In the genomic region with DNA sequence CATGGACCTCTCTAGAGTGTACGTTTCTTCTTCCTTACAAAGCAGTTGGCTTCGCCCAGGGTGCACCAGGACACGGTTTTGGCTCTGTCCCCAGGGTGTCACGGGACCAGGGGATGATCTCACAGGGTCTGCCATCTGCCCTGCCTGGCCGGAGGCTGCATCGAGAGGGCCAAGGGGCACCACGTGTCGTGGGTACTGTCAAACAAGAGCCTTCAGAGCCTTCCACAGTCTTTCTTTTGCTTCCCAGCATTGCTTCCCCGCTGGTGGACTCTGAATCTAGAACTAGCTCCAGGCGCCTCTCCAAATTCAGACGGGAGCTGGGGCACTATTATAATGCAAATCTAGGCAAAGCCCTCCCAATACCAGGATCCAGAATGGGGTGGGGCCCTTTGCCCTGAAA, we compare ENCODE assay signal across 11 cellular contexts. TPM values are rescaled to one million over a fixed set of nuclear protein-coding genes. Genes with fewer than 3 reads are reported as not detected.
DNase-seq lines count a peak whose midpoint lies in the region; ATAC-seq, FAIRE-seq and TF ChIP-seq lines count a peak whose summit lies in the region.
"Had no signal": no experiment of that assay in that cellular context is flagged by ENCODE, and none has a peak within 500 bp of the region (broad histone marks: within the 10 kb centered on the region; RNA-seq: fewer than 3 reads in every experiment).

No MANE protein-coding gene starts in this region.

- TF ChIP-seq POLR2A in HepG2 (IDR thresholded peaks at IDR 0.05; ENCODE audit: insufficient read depth in 1 of 2, low read depth in 2 of 2, low read length in 2 of 2) = no peak
- TF ChIP-seq POLR2A in vagina (IDR thresholded peaks at IDR 0.05) = no peak

- H3K27me3 ChIP-seq in liver (ENCODE audit: control insufficient read depth in 4 of 4, insufficient read depth in 4 of 4, low read length in 3 of 4) (no peaks in the 10 kb centered on the region), HepG2 (ENCODE audit: control insufficient read depth in 1 of 2, insufficient read depth in 2 of 2, low read length in 2 of 2) (no peaks in the 10 kb centered on the region), mesenchymal stem cell (ENCODE audit: control insufficient read depth in 1 of 2, insufficient read depth in 1 of 2, low read length in 2 of 2) (peaks cover 50 to 60% of the 10 kb centered on the region in 2 experiments), vagina (no peaks in the 10 kb centered on the region), osteoblast (ENCODE audit: insufficient read depth, low read length) (peaks cover 35% of the 10 kb centered on the region)

- H4K20me1 ChIP-seq in HepG2 (ENCODE audit: insufficient read depth, low read length) (no peaks in the 10 kb centered on the region), osteoblast (ENCODE audit: insufficient read depth, low read length) (no peaks in the 10 kb centered on the region)

- peaks cover 3 to 40% (median 18%) of the 10 kb centered on the region in 4 donors for H3K4me1 ChIP-seq in liver (ENCODE audit: control insufficient read depth in 4 of 4, insufficient read depth in 4 of 4, low read length in 3 of 4)
- peaks cover 9% of the 10 kb centered on the region for H3K4me1 ChIP-seq in HepG2 (ENCODE audit: insufficient read depth, low read length)
- peaks cover 3% of the 10 kb centered on the region for H3K4me1 ChIP-seq in mesenchymal stem cell (ENCODE audit: control insufficient read depth, insufficient read depth, low read depth, low read length)
- peaks cover 24% of the 10 kb centered on the region for H3K4me1 ChIP-seq in vagina
- no peaks in the 10 kb centered on the region for H3K4me1 ChIP-seq in osteoblast (ENCODE audit: insufficient read depth, low read length)

- TF ChIP-seq EP300 in HepG2 (IDR thresholded peaks at IDR 0.05; ENCODE audit: low read depth in 2 of 2, low read length in 2 of 2) (no peak), HepG2 (CRISPR knock-in tag; IDR thresholded peaks at IDR 0.05; ENCODE audit: borderline replicate concordance) (no peak)

- no peak overlapping the region for H3K14ac ChIP-seq in mesenchymal stem cell (ENCODE audit: low read length in 2 of 2)

- CTCF ChIA-PET in HepG2 (lab: Yijun Ruan, JAX; ENCODE audit: low intra/inter-chr PET ratio, low total read pairs) = no interaction called here

- 19% methylated on average over 11 of the region's 11 CpGs for WGBS in liver
- WGBS in HepG2 (ENCODE audit: low lambda C conversion rate) = 79% methylated on average over 11 of the region's 11 CpGs
- 79% methylated on average over 11 of the region's 11 CpGs for WGBS in mesenchymal stem cell

- H3K4me3 ChIP-seq in liver (ENCODE audit: low read depth in 1 of 3, low read length in 3 of 3) (no peak overlapping the region), HepG2 (replicated peaks in 1 of 3; ENCODE audit: insufficient read depth in 1 of 3, low read depth in 2 of 3, low read length in 3 of 3) (no peak overlapping the region), mesenchymal stem cell (ENCODE audit: insufficient read depth in 1 of 2, low read depth in 1 of 2, low read length in 2 of 2) (no peak overlapping the region), vagina (no peak overlapping the region), osteoblast (ENCODE audit: insufficient read depth, low read length) (no peak overlapping the region)

- H3K18ac ChIP-seq in mesenchymal stem cell (ENCODE audit: low read depth in 1 of 2, low read length in 2 of 2) = peak overlapping the region in 1 of 2 experiments; percentile 56

- peak overlapping the region; percentile 66 for H4K91ac ChIP-seq in mesenchymal stem cell (ENCODE audit: low read length)

- TF ChIP-seq RAD21 in liver (IDR thresholded peaks at IDR 0.05) (peak; percentile 19 to 39), HepG2 (CRISPR knock-in tag; IDR thresholded peaks at IDR 0.05) (no peak)

- H3K27ac ChIP-seq in liver (ENCODE audit: low read depth in 1 of 2, low read length in 2 of 2) = peak overlapping the region; percentile 80 to 84
- no peak overlapping the region for H3K27ac ChIP-seq in HepG2 (ENCODE audit: extremely low read length, insufficient read depth, low read length)
- H3K27ac ChIP-seq in mesenchymal stem cell (ENCODE audit: low read length, poor library complexity, severe bottlenecking) = no peak overlapping the region
- peak overlapping the region; percentile 64 for H3K27ac ChIP-seq in vagina
- H3K27ac ChIP-seq in osteoblast (ENCODE audit: low read depth, low read length) = no peak overlapping the region

- H3K79me1 ChIP-seq in mesenchymal stem cell (replicated peaks; ENCODE audit: low read length, poor library complexity, severe bottlenecking) = no peaks in the 10 kb centered on the region

- H3K4ac ChIP-seq in mesenchymal stem cell (ENCODE audit: low read depth in 1 of 2, low read length in 2 of 2) = no peak overlapping the region

- no peak overlapping the region for H2BK5ac ChIP-seq in mesenchymal stem cell (ENCODE audit: low read depth, low read length, poor library complexity, severe bottlenecking)

- H2BK120ac ChIP-seq in mesenchymal stem cell (ENCODE audit: low read depth, low read length) = no peak overlapping the region

- H3K4me2 ChIP-seq in HepG2 (ENCODE audit: low read depth, low read length) (no peak overlapping the region), mesenchymal stem cell (ENCODE audit: low read length, poor library complexity, severe bottlenecking) (no peak overlapping the region), osteoblast (ENCODE audit: insufficient read depth, low read length) (no peak overlapping the region)

- H3K36me3 ChIP-seq in liver (ENCODE audit: control insufficient read depth in 4 of 4, insufficient read depth in 3 of 4, low read depth in 1 of 4, low read length in 3 of 4) (no peaks in the 10 kb centered on the region), HepG2 (replicated peaks in 1 of 2; ENCODE audit: control insufficient read depth in 1 of 2, insufficient read depth in 2 of 2, low read length in 2 of 2) (no peaks in the 10 kb centered on the region), mesenchymal stem cell (ENCODE audit: control insufficient read depth in 1 of 2, insufficient read depth in 2 of 2, low read depth in 1 of 2, low read length in 2 of 2) (no peaks in the 10 kb centered on the region), vagina (no peaks in the 10 kb centered on the region), osteoblast (ENCODE audit: insufficient read depth, low read length) (no peaks in the 10 kb centered on the region)

- ATAC-seq in HepG2 (no peak), GM18858 (IDR thresholded peaks at IDR 0.05; ENCODE audit: unreplicated experiment) (no peak), GM21390 (IDR thresholded peaks at IDR 0.05; ENCODE audit: unreplicated experiment) (no peak)

- DNase-seq in HepG2 (ENCODE audit: low spot score) (no peak), cerebellum (ENCODE audit: low spot score) (peak; percentile 97), mesenchymal stem cell (no peak), vagina (ENCODE audit: extremely low spot score in 2 of 2) (no peak), osteoblast (ENCODE audit: insufficient read length, low spot score, missing footprints) (no peak)
- DNase-seq: activated gamma-delta T cell treated with Interleukin-2 at 50 U/mL for 16 hours had no signal

- H2BK15ac ChIP-seq in mesenchymal stem cell (ENCODE audit: low read depth, poor library complexity, severe bottlenecking) = no peak overlapping the region

- no peak overlapping the region for H4K8ac ChIP-seq in mesenchymal stem cell (ENCODE audit: low read length)

- in situ Hi-C loops in HepG2 (cut with HindIII; ENCODE audit: extremely low pct_ligation_motif_present, low pct_unique_long_range_greater_than_20kb) = no loop called here

- no peak overlapping the region for H2AFZ ChIP-seq in HepG2 (ENCODE audit: low read length)
- H2AFZ ChIP-seq in mesenchymal stem cell (ENCODE audit: low read depth, low read length) = no peak overlapping the region
- H2AFZ ChIP-seq in osteoblast (ENCODE audit: low read length) = no peak overlapping the region

- H2BK12ac ChIP-seq in mesenchymal stem cell (ENCODE audit: low read length in 2 of 2) = no peak overlapping the region

- peak overlapping the region in 1 of 2 donors; percentile 25 for H3K9ac ChIP-seq in liver (ENCODE audit: low read depth in 1 of 2, low read length in 2 of 2)
- H3K9ac ChIP-seq in HepG2 (ENCODE audit: insufficient read depth, low read depth, low read length) = no peak overlapping the region
- no peak overlapping the region for H3K9ac ChIP-seq in mesenchymal stem cell (ENCODE audit: low read length)

- H2AK5ac ChIP-seq in mesenchymal stem cell (ENCODE audit: low read length, severe bottlenecking) = no peak overlapping the region

- no peak overlapping the region for H3K23ac ChIP-seq in mesenchymal stem cell (ENCODE audit: low read length in 2 of 2)

- no peak for FAIRE-seq in HepG2 (lab: Jason Lieb, UNC)

- H3K79me2 ChIP-seq in HepG2 (ENCODE audit: insufficient read depth, low read length) (no peaks in the 10 kb centered on the region), osteoblast (ENCODE audit: insufficient read depth, low read length) (no peaks in the 10 kb centered on the region)

- POLR2A ChIA-PET in HepG2 (lab: Yijun Ruan, JAX) = no interaction called here

- intact Hi-C loops in HepG2 (cut with micrococcal nuclease; ENCODE audit: unreplicated experiment) = loop anchor here (10.0 kb wide), 1 partner anchor 47 kb away; the partner anchor contains the start of gene MAPT
- intact Hi-C loops in vagina (cut with DNase I) = no loop called here

- TF ChIP-seq CTCF in liver (IDR thresholded peaks at IDR 0.05; ENCODE audit: low read depth, low read length, missing input control) (no peak), HepG2 (CRISPR knock-in tag; IDR thresholded peaks at IDR 0.05) (no peak), vagina (IDR thresholded peaks at IDR 0.05) (no peak), osteoblast (IDR thresholded peaks at IDR 0.05; ENCODE audit: extremely low read depth, low read depth, low read length) (no peak)

- no TSS peak for BruUV-seq in HepG2 (replicated peaks; lab: Mats Ljungman, UMichigan)

- H3K9me3 ChIP-seq in liver (ENCODE audit: control insufficient read depth in 4 of 4, low read length in 3 of 4) = no peaks in the 10 kb centered on the region
- H3K9me3 ChIP-seq in HepG2 (ENCODE audit: low read length) = no peaks in the 10 kb centered on the region
- H3K9me3 ChIP-seq in mesenchymal stem cell (ENCODE audit: control insufficient read depth, low read length) = no peaks in the 10 kb centered on the region
- H3K9me3 ChIP-seq in vagina = no peaks in the 10 kb centered on the region
- H3K9me3 ChIP-seq in osteoblast (ENCODE audit: low read depth, low read length) = no peaks in the 10 kb centered on the region

RNA-seq across cellular contexts. Expression of gene MAPT, which starts 47.9 kb away (rescaled TPM):
- total RNA-seq in liver (under 1 TPM; 0.05 to 0.17 TPM), HepG2 (2016; rRNA removed; fragmentation: Illumina TruSeq; extraction: Trizol) (2.1 and 3.6 TPM in 2 replicates), cerebellum (90.3 TPM), vagina (6.1 TPM), osteoblast (0.29 and 0.36 TPM in 2 replicates)
- polyA plus RNA-seq in liver (under 1 TPM; 0.38 to 0.67 TPM), HepG2 (2011; rRNA removed) (2.8 and 3.3 TPM in 2 replicates)
- 2.0 and 2.2 TPM in 2 replicates for total RNA-seq in HepG2 (2016; cell fraction: cytosol; rRNA removed; fragmentation: Illumina TruSeq; extraction: Trizol; ENCODE audit: low read depth)
- 1.7 and 2.4 TPM in 2 replicates for total RNA-seq in HepG2 (2016; cell fraction: insoluble cytoplasmic fraction; rRNA removed; fragmentation: Illumina TruSeq; extraction: Trizol)
- 2.1 and 2.3 TPM in 2 replicates for total RNA-seq in HepG2 (2016; cell fraction: membrane; rRNA removed; fragmentation: Illumina TruSeq; extraction: Trizol)
- total RNA-seq in HepG2 (2016; cell fraction: nucleus; rRNA removed; fragmentation: Illumina TruSeq; extraction: Trizol) = 1.8 and 2.7 TPM in 2 replicates
- 1.4 and 1.9 TPM in 2 replicates for polyA plus RNA-seq in HepG2 (2011; cell fraction: cytosol; rRNA removed)
- 3.1 and 3.6 TPM in 2 replicates for polyA plus RNA-seq in HepG2 (2011; cell fraction: nucleus; rRNA removed)
- polyA plus RNA-seq in HepG2 (2012) = 3.8 and 7.8 TPM in 2 replicates
- 6.6 and 6.7 TPM in 2 replicates for polyA plus RNA-seq in HepG2 (2016; cell fraction: cytosol; fragmentation: Illumina TruSeq; extraction: Trizol; ENCODE audit: low read depth)
- polyA plus RNA-seq in HepG2 (2016; cell fraction: insoluble cytoplasmic fraction; fragmentation: Illumina TruSeq; extraction: Trizol; ENCODE audit: low read depth) = 4.1 and 6.8 TPM in 2 replicates
- polyA plus RNA-seq in HepG2 (2016; cell fraction: membrane; fragmentation: Illumina TruSeq; extraction: Trizol; ENCODE audit: low read depth) = 4.0 and 5.5 TPM in 2 replicates
- polyA plus RNA-seq in HepG2 (2016; cell fraction: nucleus; fragmentation: Illumina TruSeq; extraction: Trizol; ENCODE audit: insufficient read depth, low read depth) = 3.8 and 5.1 TPM in 2 replicates
- polyA minus RNA-seq in HepG2 (2011; rRNA and poly(A)+ RNA removed; ENCODE audit: low replicate concordance) = 2.0 and 2.7 TPM in 2 replicates
- 0.97 and 2.1 TPM in 2 replicates for polyA minus RNA-seq in HepG2 (2011; cell fraction: cytosol; rRNA and poly(A)+ RNA removed)
- 1.4 and 1.7 TPM in 2 replicates for polyA minus RNA-seq in HepG2 (2011; cell fraction: nucleus; rRNA and poly(A)+ RNA removed)
- 3.7 TPM for polyA plus RNA-seq in mesenchymal stem cell (2013, experiment 1 of 2)
- 3.1 TPM for polyA plus RNA-seq in mesenchymal stem cell (2013, experiment 2 of 2)

RNA-seq across cellular contexts. Expression of gene STH, which starts 56.8 kb away (rescaled TPM):
- total RNA-seq in liver (not detected), HepG2 (2016; rRNA removed; fragmentation: Illumina TruSeq; extraction: Trizol) (not detected in 2 replicates), cerebellum (4.1 TPM), vagina (not detected), osteoblast (not detected in 2 replicates)
- polyA plus RNA-seq in liver (not detected), HepG2 (2011; rRNA removed) (0.37 TPM in 1 of 2 replicates, not detected in the other)
- not detected in 2 replicates for total RNA-seq in HepG2 (2016; cell fraction: cytosol; rRNA removed; fragmentation: Illumina TruSeq; extraction: Trizol; ENCODE audit: low read depth)
- total RNA-seq in HepG2 (2016; cell fraction: insoluble cytoplasmic fraction; rRNA removed; fragmentation: Illumina TruSeq; extraction: Trizol) = not detected in 2 replicates
- not detected in 2 replicates for total RNA-seq in HepG2 (2016; cell fraction: membrane; rRNA removed; fragmentation: Illumina TruSeq; extraction: Trizol)
- not detected in 2 replicates for total RNA-seq in HepG2 (2016; cell fraction: nucleus; rRNA removed; fragmentation: Illumina TruSeq; extraction: Trizol)
- not detected in 2 replicates for polyA plus RNA-seq in HepG2 (2011; cell fraction: cytosol; rRNA removed)
- polyA plus RNA-seq in HepG2 (2011; cell fraction: nucleus; rRNA removed) = not detected in 2 replicates
- not detected in 2 replicates for polyA plus RNA-seq in HepG2 (2012)
- not detected in 2 replicates for polyA plus RNA-seq in HepG2 (2016; cell fraction: cytosol; fragmentation: Illumina TruSeq; extraction: Trizol; ENCODE audit: low read depth)
- not detected in 2 replicates for polyA plus RNA-seq in HepG2 (2016; cell fraction: insoluble cytoplasmic fraction; fragmentation: Illumina TruSeq; extraction: Trizol; ENCODE audit: low read depth)
- polyA plus RNA-seq in HepG2 (2016; cell fraction: membrane; fragmentation: Illumina TruSeq; extraction: Trizol; ENCODE audit: low read depth) = not detected in 2 replicates
- not detected in 2 replicates for polyA plus RNA-seq in HepG2 (2016; cell fraction: nucleus; fragmentation: Illumina TruSeq; extraction: Trizol; ENCODE audit: insufficient read depth, low read depth)
- 0.78 TPM in 1 of 2 replicates, not detected in the other for polyA minus RNA-seq in HepG2 (2011; rRNA and poly(A)+ RNA removed; ENCODE audit: low replicate concordance)
- polyA minus RNA-seq in HepG2 (2011; cell fraction: cytosol; rRNA and poly(A)+ RNA removed) = not detected in 2 replicates
- polyA minus RNA-seq in HepG2 (2011; cell fraction: nucleus; rRNA and poly(A)+ RNA removed) = not detected in 2 replicates
- not detected for polyA plus RNA-seq in mesenchymal stem cell (2013, experiment 1 of 2)
- not detected for polyA plus RNA-seq in mesenchymal stem cell (2013, experiment 2 of 2)
- total RNA-seq: T-helper 1 cell treated with Interleukin-12 subunit alpha and Interleukin-12 subunit beta and Interleukin-4 antibody, amounts not matched to agents 30 ng/mL and 1 ng/mL, for 36 hours had no signal
- polyA plus RNA-seq: AG04450 had no signal

Comparison
In these comparisons a context has a peak if more than half of its experiments do, and no peak if none do; other contexts are left out.
1. H3K27ac ChIP-seq: peak in liver (2 of 2) and vagina (single experiment); none in HepG2 (single experiment), mesenchymal stem cell (single experiment) and osteoblast (single experiment).
2. RNA of gene MAPT, which starts 47.9 kb away (total RNA-seq): 90.3 TPM in cerebellum (single experiment); 6.1 TPM in vagina (single experiment), 1.7 to 3.6 TPM in HepG2, 0.29 to 0.36 TPM in osteoblast and 0.05 to 0.17 TPM in liver; every median in the first group is over 10 times any median in the second.